ENCODE assay signal across 1 cellular context in genomic region chr9:3497406-3497805, GRCh38.
TF ChIP-seq lines count a peak whose summit lies in the region.

No MANE protein-coding gene starts in this region.

TF ChIP-seq in IMR-90, 13 proteins besides CTCF, POLR2A, EP300 and RAD21 (continued from another document):
- TF ChIP-seq CHD1 (IDR thresholded peaks at IDR 0.05; ENCODE audit: low read depth, low read length) (no peak), BHLHE40 (IDR thresholded peaks at IDR 0.05; ENCODE audit: low read depth, low read length) (no peak), SMC3 (IDR thresholded peaks at IDR 0.05; ENCODE audit: low read depth, low read length) (no peak)
